In the genomic region with DNA sequence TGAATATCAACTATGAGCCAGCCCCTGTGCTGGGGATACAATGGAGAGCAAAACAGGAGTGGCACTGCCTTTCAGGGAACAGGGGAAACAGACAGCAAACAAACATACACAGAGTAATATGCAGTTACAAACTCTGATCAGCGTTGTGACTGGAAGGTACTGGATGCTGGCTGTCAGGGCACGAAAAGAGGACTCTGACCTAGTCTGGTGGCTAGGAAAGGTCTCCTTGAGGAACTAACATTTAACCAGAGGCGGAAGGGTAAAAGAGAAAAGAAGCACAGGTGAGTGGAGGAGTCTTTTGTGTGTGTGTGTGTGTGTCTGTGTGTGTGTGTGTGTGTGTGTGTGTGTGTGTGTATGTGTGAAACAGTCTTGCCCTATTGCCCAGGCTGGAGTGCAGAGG, we compare ENCODE assay signal across 37 cellular contexts. TPM values are rescaled to one million over a fixed set of nuclear protein-coding genes. Genes with fewer than 3 reads are reported as not detected.
"Had no signal": no experiment of that assay in that cellular context is flagged by ENCODE, and none has a peak within 500 bp of the region (broad histone marks: within the 10 kb centered on the region; RNA-seq: fewer than 3 reads in every experiment).

No MANE protein-coding gene starts in this region.

- H3K27ac Mint-ChIP-seq: activated B cell treated with CpG ODN at 0.5 μM for 24 hours; activated CD8-positive, alpha-beta T cell treated with anti-CD3 and anti-CD28 coated beads for 36 hours; activated naive CD4-positive, alpha-beta T cell treated with anti-CD3 and anti-CD28 coated beads for 36 hours; activated naive CD8-positive, alpha-beta T cell treated with anti-CD3 and anti-CD28 coated beads for 36 hours; activated naive CD8-positive, alpha-beta T cell treated with anti-CD3 and anti-CD28 coated beads, Interleukin-2, amount 50 U/mL, for 24 hours; activated T-helper 1 cell treated with anti-CD3 and anti-CD28 coated beads, Interleukin-12 subunit alpha, Interleukin-12 subunit beta, Interleukin-2, Interleukin-4 antibody, amounts not matched to agents 30 ng/mL and 10 ng/mL and 1 ng/mL, durations not matched to agents 14 hours and 24 hours and 36 hours; activated T-helper 2 cell treated with anti-CD3 and anti-CD28 coated beads, Interferon-gamma antibody, Interleukin-2, Interleukin-4, amounts not matched to agents 10 μg/mL and 5 μg/mL and 100 μg/mL, durations not matched to agents 14 hours and 24 hours and 36 hours; T-helper 17 cell; T-helper 2 cell treated with Interferon-gamma antibody and Interleukin-4, amounts not matched to agents 5 μg/mL and 100 μg/mL, for 36 hours had no signal

- H3K36me3 ChIP-seq: adrenal gland, cardiac muscle cell, colonic mucosa, esophagus squamous epithelium, gastroesophageal sphincter, WERI-Rb-1 had no signal

- H3K27me3 ChIP-seq: adrenal gland, body of pancreas, cardiac muscle cell, colonic mucosa had no signal

- H3K4me1 ChIP-seq: adrenal gland, body of pancreas, colonic mucosa, gastroesophageal sphincter had no signal

- H3K9me3 Mint-ChIP-seq: activated B cell treated with CpG ODN at 0.5 μM for 24 hours; activated CD8-positive, alpha-beta T cell treated with anti-CD3 and anti-CD28 coated beads for 36 hours; activated naive CD4-positive, alpha-beta T cell treated with anti-CD3 and anti-CD28 coated beads for 36 hours; activated naive CD4-positive, alpha-beta T cell treated with anti-CD3 and anti-CD28 coated beads, Interleukin-2, amount 50 U/mL, for 24 hours; activated naive CD8-positive, alpha-beta T cell treated with anti-CD3 and anti-CD28 coated beads for 36 hours; activated naive CD8-positive, alpha-beta T cell treated with anti-CD3 and anti-CD28 coated beads, Interleukin-2, amount 50 U/mL, for 24 hours; activated T-cell treated with anti-CD3 and anti-CD28 coated beads, Interleukin-2, amount 50 U/mL, for 4 hours; activated T-helper 1 cell treated with anti-CD3 and anti-CD28 coated beads, Interleukin-12 subunit alpha, Interleukin-12 subunit beta, Interleukin-2, Interleukin-4 antibody, amounts not matched to agents 30 ng/mL and 10 ng/mL and 1 ng/mL, durations not matched to agents 14 hours and 24 hours and 36 hours; activated T-helper 2 cell treated with anti-CD3 and anti-CD28 coated beads, Interferon-gamma antibody, Interleukin-2, Interleukin-4, amounts not matched to agents 10 μg/mL and 5 μg/mL and 100 μg/mL, durations not matched to agents 14 hours and 24 hours and 36 hours; T-helper 2 cell treated with Interferon-gamma antibody and Interleukin-4, amounts not matched to agents 5 μg/mL and 100 μg/mL, for 36 hours had no signal

- H3K36me3 Mint-ChIP-seq: activated naive CD4-positive, alpha-beta T cell treated with anti-CD3 and anti-CD28 coated beads, Interleukin-2, amount 50 U/mL, for 24 hours had no signal

- DNase-seq: activated B cell treated with CpG ODN at 0.5 μM for 24 hours; activated CD4-positive, alpha-beta T cell treated with anti-CD3 and anti-CD28 coated beads for 48 hours; activated CD4-positive, alpha-beta T cell treated with anti-CD3 and anti-CD28 coated beads, Interleukin-2, amount 50 U/mL, for 1 hour; activated CD4-positive, alpha-beta T cell treated with anti-CD3 and anti-CD28 coated beads, Interleukin-2, amount 50 U/mL, for 48 hours; activated CD8-positive, alpha-beta memory T cell treated with anti-CD3 and anti-CD28 coated beads for 24 hours; activated CD8-positive, alpha-beta T cell treated with anti-CD3 and anti-CD28 coated beads for 36 hours; activated effector memory CD4-positive, alpha-beta T cell treated with anti-CD3 and anti-CD28 coated beads, Interleukin-2, amount 50 U/mL, for 16 hours; activated naive CD4-positive, alpha-beta T cell treated with anti-CD3 and anti-CD28 coated beads for 36 hours; activated naive CD8-positive, alpha-beta T cell treated with anti-CD3 and anti-CD28 coated beads for 36 hours; activated naive CD8-positive, alpha-beta T cell treated with anti-CD3 and anti-CD28 coated beads, Interleukin-2, amount 50 U/mL, for 24 hours; activated T-cell treated with anti-CD3 and anti-CD28 coated beads, Interleukin-2, amount 50 U/mL, for 4 hours; adrenal gland; amygdala; aorta; body of pancreas; central memory CD4-positive, alpha-beta T cell; cerebellar nuclear complex; colonic mucosa; effector CD8-positive, alpha-beta T cell; esophagus squamous epithelium; foreskin melanocyte; T-helper 1 cell; T-helper 17 cell; T1000; WERI-Rb-1 had no signal

- H3K27ac ChIP-seq: adrenal gland, body of pancreas, cardiac muscle cell, colonic mucosa, epithelial cell of prostate, esophagus squamous epithelium, gastroesophageal sphincter, WERI-Rb-1 had no signal

- ATAC-seq: activated CD4-positive, CD25-positive, alpha-beta regulatory T cell treated with anti-CD3 and anti-CD28 coated beads, Interleukin-2, amount 50 U/mL, for 24 hours; activated CD8-positive, alpha-beta T cell treated with anti-CD3 and anti-CD28 coated beads for 36 hours; activated naive CD8-positive, alpha-beta T cell treated with anti-CD3 and anti-CD28 coated beads, Interleukin-2, amount 50 U/mL, for 24 hours; activated T-cell treated with anti-CD3 and anti-CD28 coated beads, Interleukin-2, amount 50 U/mL, for 4 hours; body of pancreas; gastroesophageal sphincter; T-helper 17 cell had no signal

- H3K4me1 Mint-ChIP-seq: activated B cell treated with CpG ODN at 0.5 μM for 24 hours; activated naive CD4-positive, alpha-beta T cell treated with anti-CD3 and anti-CD28 coated beads, Interleukin-2, amount 50 U/mL, for 24 hours; activated naive CD8-positive, alpha-beta T cell treated with anti-CD3 and anti-CD28 coated beads for 36 hours; activated naive CD8-positive, alpha-beta T cell treated with anti-CD3 and anti-CD28 coated beads, Interleukin-2, amount 50 U/mL, for 24 hours had no signal

- H3K4me3 ChIP-seq: adrenal gland, body of pancreas, cardiac muscle cell, colonic mucosa, esophagus squamous epithelium, gastroesophageal sphincter had no signal

- H3K4me3 Mint-ChIP-seq: activated B cell treated with CpG ODN at 0.5 μM for 24 hours; activated CD8-positive, alpha-beta T cell treated with anti-CD3 and anti-CD28 coated beads for 36 hours; activated naive CD4-positive, alpha-beta T cell treated with anti-CD3 and anti-CD28 coated beads for 36 hours; activated naive CD4-positive, alpha-beta T cell treated with anti-CD3 and anti-CD28 coated beads, Interleukin-2, amount 50 U/mL, for 24 hours; activated naive CD8-positive, alpha-beta T cell treated with anti-CD3 and anti-CD28 coated beads for 36 hours; activated naive CD8-positive, alpha-beta T cell treated with anti-CD3 and anti-CD28 coated beads, Interleukin-2, amount 50 U/mL, for 24 hours; activated T-cell treated with anti-CD3 and anti-CD28 coated beads, Interleukin-2, amount 50 U/mL, for 4 hours; activated T-helper 1 cell treated with anti-CD3 and anti-CD28 coated beads, Interleukin-12 subunit alpha, Interleukin-12 subunit beta, Interleukin-2, Interleukin-4 antibody, amounts not matched to agents 30 ng/mL and 10 ng/mL and 1 ng/mL, durations not matched to agents 14 hours and 24 hours and 36 hours; T-helper 17 cell; T-helper 2 cell treated with Interferon-gamma antibody and Interleukin-4, amounts not matched to agents 5 μg/mL and 100 μg/mL, for 36 hours had no signal

- FAIRE-seq: endometrium, endothelial cell of umbilical vein had no signal

- H3K9me3 ChIP-seq: adrenal gland, colonic mucosa, esophagus squamous epithelium had no signal

RNA-seq across cellular contexts. Expression of gene B4GALNT2, which starts 12.4 kb away (rescaled TPM):
- total RNA-seq: activated CD8-positive, alpha-beta T cell treated with anti-CD3 and anti-CD28 coated beads for 36 hours; activated naive CD8-positive, alpha-beta T cell treated with anti-CD3 and anti-CD28 coated beads for 36 hours; activated T-cell treated with anti-CD3 and anti-CD28 coated beads, Interleukin-2, amount 50 U/mL, for 4 hours; activated T-helper 2 cell treated with anti-CD3 and anti-CD28 coated beads, Interferon-gamma antibody, Interleukin-2, Interleukin-4, amounts not matched to agents 10 μg/mL and 5 μg/mL and 100 μg/mL, durations not matched to agents 14 hours and 24 hours and 36 hours; body of pancreas; cardiac muscle cell; dermis microvascular lymphatic vessel endothelial cell; gastroesophageal sphincter; glomerular endothelial cell had no signal
- polyA plus RNA-seq: aorta, cardiac muscle cell, endothelial cell of umbilical vein had no signal
